Comparison of ENCODE assay signal across 8 cellular contexts in the genomic region with DNA sequence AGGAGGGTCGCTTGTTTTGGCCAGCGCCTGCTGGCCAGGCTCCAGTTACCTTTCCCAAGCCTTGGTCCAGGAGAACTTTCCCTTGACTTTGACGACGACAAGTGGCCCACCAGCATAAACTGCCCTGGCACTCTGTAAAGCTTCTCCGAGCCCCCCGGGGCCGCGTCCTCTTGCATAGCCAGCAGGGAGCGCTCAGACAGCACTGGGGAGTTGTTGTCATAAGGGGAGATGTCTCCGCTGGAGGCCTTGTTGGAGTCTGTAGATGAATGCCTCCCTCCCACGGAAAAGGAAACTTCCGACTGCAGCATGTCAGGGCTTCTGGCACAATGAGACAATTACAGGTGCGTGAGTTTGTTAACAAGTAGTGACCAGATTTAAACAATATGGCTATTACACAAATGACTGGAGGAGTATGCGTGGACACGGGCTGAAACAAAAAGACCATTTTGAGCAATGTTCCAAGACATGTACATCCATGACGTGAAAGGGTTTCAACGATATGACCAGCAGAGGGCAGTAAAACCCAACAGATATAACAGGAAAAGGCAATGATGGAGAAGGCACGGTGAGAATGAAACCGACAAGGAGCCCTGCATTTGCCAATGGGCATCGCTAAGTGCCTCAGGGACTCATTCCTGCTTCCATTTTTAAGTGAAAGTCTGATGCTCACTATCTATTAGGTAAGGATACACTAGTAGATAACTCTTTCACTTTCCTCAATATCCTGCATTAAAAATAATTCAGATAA. TPM values are rescaled to one million over a fixed set of nuclear protein-coding genes. Genes with fewer than 3 reads are reported as not detected.
A peak's percentile ranks its signal among the peaks of the same experiment; 100 is the strongest.
DNase-seq lines count a peak whose midpoint lies in the region; ATAC-seq and TF ChIP-seq lines count a peak whose summit lies in the region.

No MANE protein-coding gene starts in this region.

- no peaks in the 10 kb centered on the region for H3K4me1 ChIP-seq in Loucy (ENCODE audit: insufficient read depth, low read length, poor library complexity, severe bottlenecking)
- H3K4me1 ChIP-seq in adipocyte (ENCODE audit: control insufficient read depth, insufficient read depth, low read length) = no peaks in the 10 kb centered on the region

- H4K20me1 ChIP-seq in Loucy (ENCODE audit: insufficient read depth, low read length, poor library complexity, severe bottlenecking) = no peaks in the 10 kb centered on the region

- H3K9ac ChIP-seq in Loucy (ENCODE audit: low read depth, low read length, poor library complexity, severe bottlenecking) (no peak overlapping the region), adipocyte (ENCODE audit: low read length) (peak overlapping the region; percentile 7)

- no peaks in the 10 kb centered on the region for H3K9me2 ChIP-seq in Loucy (replicated peaks; ENCODE audit: low read depth, low read length)

- H3K36me3 ChIP-seq in Loucy (ENCODE audit: insufficient read depth, low read length) = no peaks in the 10 kb centered on the region
- H3K36me3 ChIP-seq in adipocyte (ENCODE audit: control insufficient read depth, insufficient read depth, low read length, severe bottlenecking) = no peaks in the 10 kb centered on the region

- ATAC-seq in left cardiac atrium (peak; percentile 73 to 80), GM19328 (IDR thresholded peaks at IDR 0.05; ENCODE audit: unreplicated experiment) (no peak)

- H3K4me3 ChIP-seq in Loucy (ENCODE audit: low read length, poor library complexity, severe bottlenecking) = no peak overlapping the region
- H3K4me3 ChIP-seq in adipocyte (ENCODE audit: low read length) = no peak overlapping the region

- no peaks in the 10 kb centered on the region for H3F3A ChIP-seq in Loucy (ENCODE audit: low read depth)

- peak; percentile 57 for TF ChIP-seq CTCF in Loucy (conservative IDR thresholded peaks at IDR 0.05; ENCODE audit: low read length)

- intact Hi-C loops in left cardiac atrium (cut with DNase I) = loop anchor here in 1 of 2 donors (5.0 kb wide), 1 partner anchor 388 kb away; no protein-coding TSS in a partner anchor

- no peaks in the 10 kb centered on the region for H3K79me2 ChIP-seq in Loucy (ENCODE audit: insufficient read depth, low read length)

- peak overlapping the region; percentile 60; the same call in 1 of the 2 replicates for H2AFZ ChIP-seq in Loucy (ENCODE audit: low read length)

- H3K4me2 ChIP-seq in Loucy (ENCODE audit: low read depth, low read length, poor library complexity, severe bottlenecking) = peak overlapping the region; percentile 45

- DNase-seq in GDM1 (lab: John Stamatoyannopoulos, UW) (peak; percentile 43), GOT3 (lab: John Stamatoyannopoulos, UW) (peak; percentile 29), RPMI8226 (peak; percentile 77), adipocyte (ENCODE audit: low read depth) (peak; percentile 89), left cardiac atrium (peak; percentile 34), renal cortical epithelial cell (ENCODE audit: low read depth) (peak; percentile 59)

- H3K27me3 ChIP-seq in Loucy (ENCODE audit: insufficient read depth, low read length, poor library complexity, severe bottlenecking) (no peaks in the 10 kb centered on the region), adipocyte (replicated peaks; ENCODE audit: control insufficient read depth, insufficient read depth, low read length) (peaks cover 11% of the 10 kb centered on the region)

- no peaks in the 10 kb centered on the region for H3K9me3 ChIP-seq in Loucy (ENCODE audit: insufficient read depth, low read depth, low read length)
- no peaks in the 10 kb centered on the region for H3K9me3 ChIP-seq in adipocyte (ENCODE audit: control insufficient read depth, low read length)

RNA-seq across cellular contexts. Expression of a gene that starts 33.0 kb away (rescaled TPM):
- total RNA-seq in left cardiac atrium (10 to 100 TPM; 47.1 to 55.3 TPM), renal cortical epithelial cell (28.1 and 38.5 TPM in 2 replicates)

Comparison
In these comparisons a context has a peak if more than half of its experiments do, and no peak if none do; other contexts are left out.
1. DNase-seq: peak in every context shown above with its lines; median percentile 89 in adipocyte; 77 in RPMI8226; 59 in renal cortical epithelial cell; 43 in GDM1; 34 in left cardiac atrium; 29 in GOT3.